Comparison of ENCODE assay signal across 20 cellular contexts in the genomic region with DNA sequence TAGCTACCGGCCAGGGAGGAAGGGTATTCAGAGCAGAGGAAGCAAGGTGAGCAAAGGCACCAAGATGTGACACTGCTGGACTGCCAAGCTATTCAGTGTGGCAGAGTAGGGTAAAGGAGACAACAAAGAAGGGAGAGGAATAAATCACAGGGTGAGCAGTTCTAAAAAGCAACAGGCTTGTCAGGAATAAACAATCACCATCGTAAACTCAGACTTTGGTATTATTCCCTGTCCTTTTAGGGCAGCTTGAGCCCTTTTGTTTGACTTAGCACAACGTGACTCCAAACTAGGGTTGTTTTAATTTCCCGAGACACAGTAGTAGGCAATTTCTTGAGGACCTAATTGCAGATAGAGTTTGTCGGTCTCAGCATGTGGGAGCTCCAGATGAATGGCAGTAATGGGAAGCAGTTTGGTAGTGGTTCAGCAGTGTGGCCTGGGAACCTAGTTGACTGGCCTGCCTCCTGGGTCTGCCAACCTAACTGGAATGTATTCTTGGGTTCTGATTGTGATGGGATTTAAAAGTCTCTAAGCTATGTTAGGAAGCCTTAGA.
"Had no signal": no experiment of that assay in that cellular context is flagged by ENCODE, and none has a peak within 500 bp of the region (broad histone marks: within the 10 kb centered on the region; RNA-seq: fewer than 3 reads in every experiment).

No MANE protein-coding gene starts in this region.

- ATAC-seq: natural killer cell treated with Interleukin-12 subunit alpha and Interleukin-12 subunit beta and Interleukin-15 and Interleukin-18, amount 100 ng/mL, for 72 hours; right cardiac atrium had no signal

- H3K27me3 ChIP-seq: colonic mucosa, uterus had no signal

- H3K9me3 ChIP-seq: colonic mucosa, esophagus squamous epithelium, prostate gland, tibial nerve, uterus had no signal

- H3K27ac ChIP-seq: colonic mucosa, esophagus squamous epithelium, prostate gland, skin epidermis, tibial nerve, uterus had no signal

- H3K4me3 ChIP-seq: colonic mucosa, esophagus squamous epithelium, prostate gland, skin epidermis, tibial nerve, uterus had no signal

- H3K4me1 ChIP-seq: colonic mucosa, prostate gland, uterus had no signal

- DNase-seq: activated CD4-positive, alpha-beta T cell treated with anti-CD3 and anti-CD28 coated beads, Interleukin-2, amount 50 U/mL, for 1 hour; activated CD8-positive, alpha-beta memory T cell treated with anti-CD3 and anti-CD28 coated beads for 24 hours; activated naive CD8-positive, alpha-beta T cell treated with anti-CD3 and anti-CD28 coated beads, Interleukin-2, amount 10 ng/mL, durations not matched to agents 7 days and 5 days; central memory CD4-positive, alpha-beta T cell; colonic mucosa; esophagus squamous epithelium; hypothalamus; kidney glomerular epithelial cell; mesenchymal stem cell; occipital lobe; right cardiac atrium; stimulated activated CD4-positive, alpha-beta T cell treated with anti-CD3 and anti-CD28 coated beads, Interleukin-15, amount 100 ng/mL, for 24 hours; stimulated activated CD4-positive, alpha-beta T cell treated with anti-CD3 and anti-CD28 coated beads, Interleukin-4, amount 100 ng/mL, for 24 hours; stimulated activated naive CD4-positive, alpha-beta T cell treated with Interleukin-2 at 50 U/mL for 16 hours; substantia nigra; uterus had no signal

- H3K36me3 ChIP-seq: colonic mucosa, esophagus squamous epithelium, prostate gland, tibial nerve, uterus had no signal
